29 cellular contexts compared by ENCODE assay signal in the genomic region with DNA sequence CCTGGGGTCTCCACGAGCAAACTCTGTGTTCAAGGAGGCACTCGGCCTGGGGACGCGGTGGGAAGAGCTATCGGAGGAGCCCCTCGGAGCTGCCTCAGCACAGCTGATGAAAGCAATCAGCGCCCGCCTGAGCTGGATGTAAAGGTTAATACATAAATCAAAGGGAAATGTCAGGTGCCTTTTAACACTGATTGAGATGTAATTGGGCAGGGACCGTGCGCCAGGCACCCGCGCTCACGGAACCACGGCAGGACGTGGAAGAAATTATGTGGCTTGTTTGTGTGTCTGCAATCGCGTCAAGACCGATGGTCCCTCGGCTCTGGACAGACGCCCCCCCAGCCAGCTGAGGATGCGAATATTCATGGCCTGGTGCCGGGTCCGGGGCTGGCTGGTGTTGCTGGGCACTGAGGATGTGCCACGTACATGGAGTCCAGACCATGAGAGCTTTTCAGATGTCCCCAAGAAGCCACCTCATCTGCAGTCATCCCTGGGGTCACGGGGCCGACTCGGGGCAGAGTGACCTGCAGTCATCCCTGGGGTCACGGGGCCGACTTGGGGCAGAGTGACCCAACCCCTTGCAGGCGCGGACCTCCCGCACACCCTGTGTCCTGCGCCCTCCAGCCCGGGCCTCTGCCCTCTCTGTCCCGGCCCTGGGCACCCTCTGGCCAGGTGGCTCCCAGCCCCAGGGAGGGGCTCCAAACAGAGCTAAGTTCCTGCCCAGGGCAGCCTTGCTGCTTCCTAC. TPM values are rescaled to one million over a fixed set of nuclear protein-coding genes. Genes with fewer than 3 reads are reported as not detected.
"Had no signal": no experiment of that assay in that cellular context is flagged by ENCODE, and none has a peak within 500 bp of the region (broad histone marks: within the 10 kb centered on the region; RNA-seq: fewer than 3 reads in every experiment).

No MANE protein-coding gene starts in this region.

- DNase-seq: activated B cell treated with CpG ODN at 0.5 μM for 24 hours; activated CD4-positive, alpha-beta T cell treated with anti-CD3 and anti-CD28 coated beads for 36 hours; activated CD4-positive, alpha-beta T cell treated with anti-CD3 and anti-CD28 coated beads, Interleukin-2, amount 50 U/mL, for 4 hours; activated CD8-positive, alpha-beta memory T cell treated with anti-CD3 and anti-CD28 coated beads for 24 hours; activated CD8-positive, alpha-beta memory T cell treated with anti-CD3 and anti-CD28 coated beads, Interleukin-2, amount 50 U/mL, for 4 hours; activated naive CD4-positive, alpha-beta T cell treated with Interleukin-2 at 50 U/mL for 16 hours; activated naive CD8-positive, alpha-beta T cell treated with anti-CD3 and anti-CD28 coated beads, Interleukin-2, amount 10 ng/mL, durations not matched to agents 7 days and 5 days; activated T-cell treated with anti-CD3 and anti-CD28 coated beads, Interleukin-2, amount 50 U/mL, for 24 hours; amniotic stem cell; cerebellar nuclear complex; cortex of kidney; endodermal cell; esophagus squamous epithelium; head of caudate nucleus; midbrain; stimulated activated CD4-positive, alpha-beta T cell treated with anti-CD3 and anti-CD28 coated beads, Interleukin-4, amount 100 ng/mL, for 24 hours; stimulated activated naive CD8-positive, alpha-beta T cell treated with anti-CD3 and anti-CD28 coated beads, Interleukin-15, Interleukin-2, amounts not matched to agents 100 U/mL and 50 U/mL, for 24 hours; T1000; thyroid gland had no signal

- H3K27ac ChIP-seq: breast epithelium, esophagus squamous epithelium, gastroesophageal sphincter, parathyroid adenoma, thyroid gland had no signal

- H3K4me1 Mint-ChIP-seq: activated B cell treated with CpG ODN at 0.5 μM for 24 hours; activated CD4-positive, alpha-beta T cell treated with anti-CD3 and anti-CD28 coated beads for 36 hours; activated naive CD8-positive, alpha-beta T cell treated with anti-CD3 and anti-CD28 coated beads, Interleukin-2, amount 10 ng/mL, durations not matched to agents 7 days and 5 days; endodermal cell had no signal

- H3K36me3 Mint-ChIP-seq: activated naive CD8-positive, alpha-beta T cell treated with anti-CD3 and anti-CD28 coated beads, Interleukin-2, amount 10 ng/mL, durations not matched to agents 7 days and 5 days had no signal

- H2AFZ ChIP-seq: parathyroid adenoma had no signal

- H3K9me3 Mint-ChIP-seq: activated T-helper 17 cell treated with anti-CD3 and anti-CD28 coated beads, Interleukin-2, amount 50 U/mL, for 72 hours had no signal

- H3K9ac ChIP-seq: parathyroid adenoma had no signal

- H3K9me3 ChIP-seq: breast epithelium, thyroid gland had no signal

- H3K27me3 ChIP-seq: breast epithelium, thyroid gland had no signal

- H3K27ac Mint-ChIP-seq: activated B cell treated with CpG ODN at 0.5 μM for 24 hours; activated CD4-positive, alpha-beta T cell treated with anti-CD3 and anti-CD28 coated beads for 36 hours; activated naive CD8-positive, alpha-beta T cell treated with anti-CD3 and anti-CD28 coated beads, Interleukin-2, amount 10 ng/mL, durations not matched to agents 7 days and 5 days; activated T-cell treated with anti-CD3 and anti-CD28 coated beads, Interleukin-2, amount 50 U/mL, for 24 hours; activated T-helper 17 cell treated with anti-CD3 and anti-CD28 coated beads, Interleukin-2, amount 50 U/mL, for 72 hours; endodermal cell; T-helper 1 cell treated with Interleukin-12 subunit alpha and Interleukin-12 subunit beta and Interleukin-4 antibody, amounts not matched to agents 30 μg/mL and 1 μg/mL, for 36 hours had no signal

- H3K4me1 ChIP-seq: breast epithelium, esophagus squamous epithelium, gastroesophageal sphincter, parathyroid adenoma, thyroid gland had no signal

- ATAC-seq: activated CD4-positive, alpha-beta T cell treated with anti-CD3 and anti-CD28 coated beads for 36 hours; activated T-helper 17 cell treated with anti-CD3 and anti-CD28 coated beads, Interleukin-2, amount 50 U/mL, for 72 hours; gastroesophageal sphincter; left lobe of liver; stimulated activated naive CD8-positive, alpha-beta T cell treated with anti-CD3 and anti-CD28 coated beads, Interleukin-15, Interleukin-2, amounts not matched to agents 100 U/mL and 50 U/mL, for 24 hours had no signal

- H3K36me3 ChIP-seq: breast epithelium, esophagus squamous epithelium, gastroesophageal sphincter, thyroid gland had no signal

- H3K4me3 Mint-ChIP-seq: activated B cell treated with CpG ODN at 0.5 μM for 24 hours; activated CD4-positive, alpha-beta T cell treated with anti-CD3 and anti-CD28 coated beads for 36 hours; activated naive CD8-positive, alpha-beta T cell treated with anti-CD3 and anti-CD28 coated beads, Interleukin-2, amount 10 ng/mL, durations not matched to agents 7 days and 5 days; activated T-cell treated with anti-CD3 and anti-CD28 coated beads, Interleukin-2, amount 50 U/mL, for 24 hours; activated T-helper 17 cell treated with anti-CD3 and anti-CD28 coated beads, Interleukin-2, amount 50 U/mL, for 72 hours; endodermal cell; nephron; T-helper 1 cell treated with Interleukin-12 subunit alpha and Interleukin-12 subunit beta and Interleukin-4 antibody, amounts not matched to agents 30 μg/mL and 1 μg/mL, for 36 hours had no signal

- H3K4me3 ChIP-seq: breast epithelium, esophagus squamous epithelium, gastroesophageal sphincter, thyroid gland had no signal

RNA-seq across cellular contexts. Expression of gene FOXL3, which starts 15.6 kb away (rescaled TPM):
- total RNA-seq: activated B cell treated with CpG ODN at 0.5 μM for 24 hours; activated CD4-positive, alpha-beta T cell treated with anti-CD3 and anti-CD28 coated beads for 36 hours; activated naive CD8-positive, alpha-beta T cell treated with anti-CD3 and anti-CD28 coated beads, Interleukin-2, amount 10 ng/mL, durations not matched to agents 7 days and 5 days; activated T-helper 17 cell treated with anti-CD3 and anti-CD28 coated beads, Interleukin-2, amount 50 U/mL, for 72 hours; breast epithelium; endodermal cell; esophagus squamous epithelium; gastroesophageal sphincter; left lobe of liver; subcutaneous adipose tissue; thyroid gland; ureter had no signal
- polyA plus RNA-seq: keratinocyte had no signal
